Comparison of ENCODE assay signal across 1 cellular context in the genomic region with DNA sequence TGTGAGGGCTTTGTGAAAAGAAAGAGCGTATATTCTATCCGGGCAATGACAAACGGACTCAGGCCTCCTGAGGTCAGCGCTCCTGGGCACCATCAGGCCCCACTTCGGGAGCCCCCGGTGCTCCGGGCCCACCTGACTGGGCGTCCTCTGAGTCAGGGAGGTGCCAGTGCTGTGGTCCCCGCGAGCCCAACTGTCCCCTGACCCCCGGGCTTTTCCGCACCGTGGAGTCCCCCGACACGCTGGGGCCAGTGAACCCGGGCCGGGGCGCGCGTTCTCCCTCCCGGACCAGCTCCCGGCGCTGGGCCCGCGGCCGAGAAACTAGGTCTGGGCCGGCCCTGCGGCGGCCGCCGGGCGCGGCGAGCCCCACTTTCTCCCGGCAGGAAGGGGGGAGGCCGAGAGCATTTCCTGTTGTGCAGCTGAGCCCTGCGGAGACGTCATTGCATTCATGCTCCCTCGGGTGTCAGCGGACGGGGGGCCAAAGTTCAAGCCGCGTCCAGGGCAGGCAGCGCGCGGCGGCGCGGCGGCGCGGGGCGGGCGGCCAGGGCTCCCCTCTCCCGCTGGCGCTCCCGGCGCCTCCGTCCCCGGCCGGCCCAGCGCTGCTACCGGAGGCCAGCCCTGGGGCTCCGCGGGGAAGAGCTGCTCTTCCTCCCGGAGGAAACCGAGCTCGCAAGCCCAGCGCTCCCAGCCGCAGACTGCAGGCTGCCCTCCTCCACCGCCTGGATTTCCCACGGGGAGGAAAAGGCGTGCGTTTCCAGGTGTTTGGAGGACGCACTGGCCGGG.
TF ChIP-seq lines count a peak whose summit lies in the region.

No MANE protein-coding gene starts in this region.

TF ChIP-seq in HepG2, 621 proteins besides CTCF, POLR2A, EP300 and RAD21 (continued from another document and continues in another):
- TF ChIP-seq, protein P1, sequence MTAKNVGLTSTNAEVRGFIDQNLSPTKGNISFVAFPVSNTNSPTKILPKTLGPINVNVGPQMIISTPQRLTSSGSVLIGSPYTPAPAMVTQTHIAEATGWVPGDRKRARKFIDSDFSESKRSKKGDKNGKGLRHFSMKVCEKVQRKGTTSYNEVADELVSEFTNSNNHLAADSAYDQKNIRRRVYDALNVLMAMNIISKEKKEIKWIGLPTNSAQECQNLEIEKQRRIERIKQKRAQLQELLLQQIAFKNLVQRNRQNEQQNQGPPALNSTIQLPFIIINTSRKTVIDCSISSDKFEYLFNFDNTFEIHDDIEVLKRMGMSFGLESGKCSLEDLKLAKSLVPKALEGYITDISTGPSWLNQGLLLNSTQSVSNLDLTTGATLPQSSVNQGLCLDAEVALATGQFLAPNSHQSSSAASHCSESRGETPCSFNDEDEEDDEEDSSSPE (CRISPR knock-in tag; IDR thresholded peaks at IDR 0.05), result peak; percentile 81
- no peak for TF ChIP-seq REL (CRISPR knock-in tag; conservative IDR thresholded peaks at IDR 0.05)
- TF ChIP-seq KAT8 (CRISPR knock-in tag; IDR thresholded peaks at IDR 0.05), result peak; percentile 76
- TF ChIP-seq ZNF577 (CRISPR knock-in tag; IDR thresholded peaks at IDR 0.05; ENCODE audit: borderline replicate concordance, low read depth), result no peak
- peak; percentile 33 for TF ChIP-seq ZNF629 (CRISPR knock-in tag; conservative IDR thresholded peaks at IDR 0.05)
- TF ChIP-seq, protein P2, sequence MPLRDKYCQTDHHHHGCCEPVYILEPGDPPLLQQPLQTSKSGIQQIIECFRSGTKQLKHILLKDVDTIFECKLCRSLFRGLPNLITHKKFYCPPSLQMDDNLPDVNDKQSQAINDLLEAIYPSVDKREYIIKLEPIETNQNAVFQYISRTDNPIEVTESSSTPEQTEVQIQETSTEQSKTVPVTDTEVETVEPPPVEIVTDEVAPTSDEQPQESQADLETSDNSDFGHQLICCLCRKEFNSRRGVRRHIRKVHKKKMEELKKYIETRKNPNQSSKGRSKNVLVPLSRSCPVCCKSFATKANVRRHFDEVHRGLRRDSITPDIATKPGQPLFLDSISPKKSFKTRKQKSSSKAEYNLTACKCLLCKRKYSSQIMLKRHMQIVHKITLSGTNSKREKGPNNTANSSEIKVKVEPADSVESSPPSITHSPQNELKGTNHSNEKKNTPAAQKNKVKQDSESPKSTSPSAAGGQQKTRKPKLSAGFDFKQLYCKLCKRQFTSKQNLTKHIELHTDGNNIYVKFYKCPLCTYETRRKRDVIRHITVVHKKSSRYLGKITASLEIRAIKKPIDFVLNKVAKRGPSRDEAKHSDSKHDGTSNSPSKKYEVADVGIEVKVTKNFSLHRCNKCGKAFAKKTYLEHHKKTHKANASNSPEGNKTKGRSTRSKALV (CRISPR knock-in tag; IDR thresholded peaks at IDR 0.05), result peak; percentile 64; the same call in 1 of the 2 replicates
- TF ChIP-seq, protein P3, sequence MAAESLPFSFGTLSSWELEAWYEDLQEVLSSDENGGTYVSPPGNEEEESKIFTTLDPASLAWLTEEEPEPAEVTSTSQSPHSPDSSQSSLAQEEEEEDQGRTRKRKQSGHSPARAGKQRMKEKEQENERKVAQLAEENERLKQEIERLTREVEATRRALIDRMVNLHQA (CRISPR knock-in tag; IDR thresholded peaks at IDR 0.05), result no peak
- TF ChIP-seq MIER3 (CRISPR knock-in tag; IDR thresholded peaks at IDR 0.05; ENCODE audit: borderline replicate concordance), result peak; percentile 81; the same call in 1 of the 2 replicates
- peak; percentile 98 for TF ChIP-seq ZNF547 (CRISPR knock-in tag; IDR thresholded peaks at IDR 0.05)
- TF ChIP-seq MLLT10 (CRISPR knock-in tag; IDR thresholded peaks at IDR 0.05), result no peak
- TF ChIP-seq FOXA3 (CRISPR knock-in tag; IDR thresholded peaks at IDR 0.05), result peak; percentile 74
- peak; percentile 27; the same call in 1 of the 2 replicates for TF ChIP-seq KDM4B (CRISPR knock-in tag; IDR thresholded peaks at IDR 0.05)
- TF ChIP-seq, protein P4, sequence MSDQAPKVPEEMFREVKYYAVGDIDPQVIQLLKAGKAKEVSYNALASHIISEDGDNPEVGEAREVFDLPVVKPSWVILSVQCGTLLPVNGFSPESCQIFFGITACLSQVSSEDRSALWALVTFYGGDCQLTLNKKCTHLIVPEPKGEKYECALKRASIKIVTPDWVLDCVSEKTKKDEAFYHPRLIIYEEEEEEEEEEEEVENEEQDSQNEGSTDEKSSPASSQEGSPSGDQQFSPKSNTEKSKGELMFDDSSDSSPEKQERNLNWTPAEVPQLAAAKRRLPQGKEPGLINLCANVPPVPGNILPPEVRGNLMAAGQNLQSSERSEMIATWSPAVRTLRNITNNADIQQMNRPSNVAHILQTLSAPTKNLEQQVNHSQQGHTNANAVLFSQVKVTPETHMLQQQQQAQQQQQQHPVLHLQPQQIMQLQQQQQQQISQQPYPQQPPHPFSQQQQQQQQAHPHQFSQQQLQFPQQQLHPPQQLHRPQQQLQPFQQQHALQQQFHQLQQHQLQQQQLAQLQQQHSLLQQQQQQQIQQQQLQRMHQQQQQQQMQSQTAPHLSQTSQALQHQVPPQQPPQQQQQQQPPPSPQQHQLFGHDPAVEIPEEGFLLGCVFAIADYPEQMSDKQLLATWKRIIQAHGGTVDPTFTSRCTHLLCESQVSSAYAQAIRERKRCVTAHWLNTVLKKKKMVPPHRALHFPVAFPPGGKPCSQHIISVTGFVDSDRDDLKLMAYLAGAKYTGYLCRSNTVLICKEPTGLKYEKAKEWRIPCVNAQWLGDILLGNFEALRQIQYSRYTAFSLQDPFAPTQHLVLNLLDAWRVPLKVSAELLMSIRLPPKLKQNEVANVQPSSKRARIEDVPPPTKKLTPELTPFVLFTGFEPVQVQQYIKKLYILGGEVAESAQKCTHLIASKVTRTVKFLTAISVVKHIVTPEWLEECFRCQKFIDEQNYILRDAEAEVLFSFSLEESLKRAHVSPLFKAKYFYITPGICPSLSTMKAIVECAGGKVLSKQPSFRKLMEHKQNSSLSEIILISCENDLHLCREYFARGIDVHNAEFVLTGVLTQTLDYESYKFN (CRISPR knock-in tag; conservative IDR thresholded peaks at IDR 0.05), result peak; percentile 81
- TF ChIP-seq, protein P5, sequence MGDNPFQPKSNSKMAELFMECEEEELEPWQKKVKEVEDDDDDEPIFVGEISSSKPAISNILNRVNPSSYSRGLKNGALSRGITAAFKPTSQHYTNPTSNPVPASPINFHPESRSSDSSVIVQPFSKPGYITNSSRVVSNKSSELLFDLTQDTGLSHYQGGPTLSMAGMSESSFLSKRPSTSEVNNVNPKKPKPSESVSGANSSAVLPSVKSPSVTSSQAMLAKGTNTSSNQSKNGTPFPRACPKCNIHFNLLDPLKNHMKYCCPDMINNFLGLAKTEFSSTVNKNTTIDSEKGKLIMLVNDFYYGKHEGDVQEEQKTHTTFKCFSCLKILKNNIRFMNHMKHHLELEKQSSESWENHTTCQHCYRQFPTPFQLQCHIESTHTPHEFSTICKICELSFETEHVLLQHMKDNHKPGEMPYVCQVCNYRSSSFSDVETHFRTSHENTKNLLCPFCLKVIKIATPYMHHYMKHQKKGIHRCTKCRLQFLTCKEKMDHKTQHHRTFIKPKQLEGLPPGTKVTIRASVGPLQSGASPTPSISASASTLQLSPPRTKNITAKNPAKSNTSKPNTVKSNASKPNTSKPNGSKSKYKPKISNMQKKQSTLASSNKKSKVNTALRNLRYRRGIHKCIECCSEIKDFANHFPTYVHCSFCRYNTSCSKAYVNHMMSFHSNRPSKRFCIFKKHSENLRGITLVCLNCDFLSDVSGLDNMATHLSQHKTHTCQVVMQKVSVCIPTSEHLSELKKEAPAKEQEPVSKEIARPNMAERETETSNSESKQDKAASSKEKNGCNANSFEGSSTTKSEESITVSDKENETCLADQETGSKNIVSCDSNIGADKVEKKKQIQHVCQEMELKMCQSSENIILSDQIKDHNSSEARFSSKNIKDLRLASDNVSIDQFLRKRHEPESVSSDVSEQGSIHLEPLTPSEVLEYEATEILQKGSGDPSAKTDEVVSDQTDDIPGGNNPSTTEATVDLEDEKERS (CRISPR knock-in tag; IDR thresholded peaks at IDR 0.05), result 0 out of 2 replicates have a peak, but pooled peaks have one; percentile 21
- peak; percentile 95 for TF ChIP-seq ARID2 (CRISPR knock-in tag; IDR thresholded peaks at IDR 0.05; ENCODE audit: borderline replicate concordance)
- TF ChIP-seq ZNF253 (CRISPR knock-in tag; IDR thresholded peaks at IDR 0.05; ENCODE audit: borderline replicate concordance), result peak; percentile 42; the same call in 1 of the 2 replicates
- TF ChIP-seq HES4 (CRISPR knock-in tag; IDR thresholded peaks at IDR 0.05; ENCODE audit: borderline replicate concordance), result peak; percentile 73; the same call in 1 of the 2 replicates
- TF ChIP-seq ZNF891 (CRISPR knock-in tag; IDR thresholded peaks at IDR 0.05), result peak; percentile 90
- TF ChIP-seq, protein P6, sequence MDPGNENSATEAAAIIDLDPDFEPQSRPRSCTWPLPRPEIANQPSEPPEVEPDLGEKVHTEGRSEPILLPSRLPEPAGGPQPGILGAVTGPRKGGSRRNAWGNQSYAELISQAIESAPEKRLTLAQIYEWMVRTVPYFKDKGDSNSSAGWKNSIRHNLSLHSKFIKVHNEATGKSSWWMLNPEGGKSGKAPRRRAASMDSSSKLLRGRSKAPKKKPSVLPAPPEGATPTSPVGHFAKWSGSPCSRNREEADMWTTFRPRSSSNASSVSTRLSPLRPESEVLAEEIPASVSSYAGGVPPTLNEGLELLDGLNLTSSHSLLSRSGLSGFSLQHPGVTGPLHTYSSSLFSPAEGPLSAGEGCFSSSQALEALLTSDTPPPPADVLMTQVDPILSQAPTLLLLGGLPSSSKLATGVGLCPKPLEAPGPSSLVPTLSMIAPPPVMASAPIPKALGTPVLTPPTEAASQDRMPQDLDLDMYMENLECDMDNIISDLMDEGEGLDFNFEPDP (CRISPR knock-in tag; conservative IDR thresholded peaks at IDR 0.05), result no peak
- TF ChIP-seq ZNF883 (CRISPR knock-in tag; IDR thresholded peaks at IDR 0.05; ENCODE audit: not compliant biosample characterization), result no peak
- TF ChIP-seq MIXL1 (CRISPR knock-in tag; IDR thresholded peaks at IDR 0.05), result 0 out of 2 replicates have a peak, but pooled peaks have one; percentile 10
- TF ChIP-seq, protein P7, sequence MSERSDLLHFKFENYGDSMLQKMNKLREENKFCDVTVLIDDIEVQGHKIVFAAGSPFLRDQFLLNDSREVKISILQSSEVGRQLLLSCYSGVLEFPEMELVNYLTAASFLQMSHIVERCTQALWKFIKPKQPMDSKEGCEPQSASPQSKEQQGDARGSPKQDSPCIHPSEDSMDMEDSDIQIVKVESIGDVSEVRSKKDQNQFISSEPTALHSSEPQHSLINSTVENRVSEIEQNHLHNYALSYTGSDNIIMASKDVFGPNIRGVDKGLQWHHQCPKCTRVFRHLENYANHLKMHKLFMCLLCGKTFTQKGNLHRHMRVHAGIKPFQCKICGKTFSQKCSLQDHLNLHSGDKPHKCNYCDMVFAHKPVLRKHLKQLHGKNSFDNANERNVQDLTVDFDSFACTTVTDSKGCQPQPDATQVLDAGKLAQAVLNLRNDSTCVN (CRISPR knock-in tag; IDR thresholded peaks at IDR 0.05; ENCODE audit: borderline replicate concordance), result peak; percentile 46; the same call in 1 of the 2 replicates
- TF ChIP-seq RBFOX2 (IDR thresholded peaks at IDR 0.05; ENCODE audit: low read depth, low read length), result peak; percentile 99
- TF ChIP-seq JUN (CRISPR knock-in tag; IDR thresholded peaks at IDR 0.05), result no peak
- no peak for TF ChIP-seq ZNF24 (IDR thresholded peaks at IDR 0.05)
- TF ChIP-seq, protein P8, sequence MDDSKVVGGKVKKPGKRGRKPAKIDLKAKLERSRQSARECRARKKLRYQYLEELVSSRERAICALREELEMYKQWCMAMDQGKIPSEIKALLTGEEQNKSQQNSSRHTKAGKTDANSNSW (CRISPR knock-in tag; IDR thresholded peaks at IDR 0.05; ENCODE audit: borderline replicate concordance), result peak; percentile 76; the same call in 1 of the 2 replicates
- peak; percentile 99 for TF ChIP-seq POLR2G (IDR thresholded peaks at IDR 0.05; ENCODE audit: low read depth, low read length)
- peak; percentile 97; the same call in 1 of the 2 replicates for TF ChIP-seq EED (CRISPR knock-in tag; IDR thresholded peaks at IDR 0.05)
- TF ChIP-seq GTF3A (CRISPR knock-in tag; conservative IDR thresholded peaks at IDR 0.05), result no peak
- 0 out of 2 replicates have a peak, but pooled peaks have one; percentile 93 for TF ChIP-seq ZNF703 (CRISPR knock-in tag; IDR thresholded peaks at IDR 0.05; ENCODE audit: borderline replicate concordance)
- peak; percentile 92 for TF ChIP-seq GABPB1 (CRISPR knock-in tag; IDR thresholded peaks at IDR 0.05)
- peak; percentile 96 for TF ChIP-seq PHF8 (CRISPR knock-in tag; IDR thresholded peaks at IDR 0.05)
- TF ChIP-seq, protein P9, sequence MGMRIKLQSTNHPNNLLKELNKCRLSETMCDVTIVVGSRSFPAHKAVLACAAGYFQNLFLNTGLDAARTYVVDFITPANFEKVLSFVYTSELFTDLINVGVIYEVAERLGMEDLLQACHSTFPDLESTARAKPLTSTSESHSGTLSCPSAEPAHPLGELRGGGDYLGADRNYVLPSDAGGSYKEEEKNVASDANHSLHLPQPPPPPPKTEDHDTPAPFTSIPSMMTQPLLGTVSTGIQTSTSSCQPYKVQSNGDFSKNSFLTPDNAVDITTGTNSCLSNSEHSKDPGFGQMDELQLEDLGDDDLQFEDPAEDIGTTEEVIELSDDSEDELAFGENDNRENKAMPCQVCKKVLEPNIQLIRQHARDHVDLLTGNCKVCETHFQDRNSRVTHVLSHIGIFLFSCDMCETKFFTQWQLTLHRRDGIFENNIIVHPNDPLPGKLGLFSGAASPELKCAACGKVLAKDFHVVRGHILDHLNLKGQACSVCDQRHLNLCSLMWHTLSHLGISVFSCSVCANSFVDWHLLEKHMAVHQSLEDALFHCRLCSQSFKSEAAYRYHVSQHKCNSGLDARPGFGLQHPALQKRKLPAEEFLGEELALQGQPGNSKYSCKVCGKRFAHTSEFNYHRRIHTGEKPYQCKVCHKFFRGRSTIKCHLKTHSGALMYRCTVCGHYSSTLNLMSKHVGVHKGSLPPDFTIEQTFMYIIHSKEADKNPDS (CRISPR knock-in tag; IDR thresholded peaks at IDR 0.05), result no peak
- TF ChIP-seq, protein P10, sequence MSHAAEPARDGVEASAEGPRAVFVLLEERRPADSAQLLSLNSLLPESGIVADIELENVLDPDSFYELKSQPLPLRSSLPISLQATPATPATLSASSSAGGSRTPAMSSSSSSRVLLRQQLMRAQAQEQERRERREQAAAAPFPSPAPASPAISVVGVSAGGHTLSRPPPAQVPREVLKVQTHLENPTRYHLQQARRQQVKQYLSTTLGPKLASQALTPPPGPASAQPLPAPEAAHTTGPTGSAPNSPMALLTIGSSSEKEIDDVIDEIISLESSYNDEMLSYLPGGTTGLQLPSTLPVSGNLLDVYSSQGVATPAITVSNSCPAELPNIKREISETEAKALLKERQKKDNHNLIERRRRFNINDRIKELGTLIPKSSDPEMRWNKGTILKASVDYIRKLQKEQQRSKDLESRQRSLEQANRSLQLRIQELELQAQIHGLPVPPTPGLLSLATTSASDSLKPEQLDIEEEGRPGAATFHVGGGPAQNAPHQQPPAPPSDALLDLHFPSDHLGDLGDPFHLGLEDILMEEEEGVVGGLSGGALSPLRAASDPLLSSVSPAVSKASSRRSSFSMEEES (CRISPR knock-in tag; IDR thresholded peaks at IDR 0.05), result peak; percentile 22; the same call in 1 of the 2 replicates
- TF ChIP-seq ZNF674 (CRISPR knock-in tag; IDR thresholded peaks at IDR 0.05; ENCODE audit: low read depth), result peak; percentile 95
- TF ChIP-seq ZFP1 (CRISPR knock-in tag; IDR thresholded peaks at IDR 0.05), result 0 out of 2 replicates have a peak, but pooled peaks have one; percentile 40
- TF ChIP-seq NKX3-1 (CRISPR knock-in tag; IDR thresholded peaks at IDR 0.05), result peak; percentile 97
- peak; percentile 88; the same call in 1 of the 2 replicates for TF ChIP-seq ARHGAP35 (CRISPR knock-in tag; IDR thresholded peaks at IDR 0.05; ENCODE audit: borderline replicate concordance)
- TF ChIP-seq PLRG1 (conservative IDR thresholded peaks at IDR 0.05), result no peak
- peak; percentile 60; the same call in 1 of the 2 replicates for TF ChIP-seq ZFP36L1 (CRISPR knock-in tag; IDR thresholded peaks at IDR 0.05)
- TF ChIP-seq MED13 (CRISPR knock-in tag; IDR thresholded peaks at IDR 0.05), result no peak
- peak; percentile 91; the same call in 1 of the 2 replicates for TF ChIP-seq SRY (CRISPR knock-in tag; IDR thresholded peaks at IDR 0.05)
